ENCODE assay signal across 7 cellular contexts in the genomic region with DNA sequence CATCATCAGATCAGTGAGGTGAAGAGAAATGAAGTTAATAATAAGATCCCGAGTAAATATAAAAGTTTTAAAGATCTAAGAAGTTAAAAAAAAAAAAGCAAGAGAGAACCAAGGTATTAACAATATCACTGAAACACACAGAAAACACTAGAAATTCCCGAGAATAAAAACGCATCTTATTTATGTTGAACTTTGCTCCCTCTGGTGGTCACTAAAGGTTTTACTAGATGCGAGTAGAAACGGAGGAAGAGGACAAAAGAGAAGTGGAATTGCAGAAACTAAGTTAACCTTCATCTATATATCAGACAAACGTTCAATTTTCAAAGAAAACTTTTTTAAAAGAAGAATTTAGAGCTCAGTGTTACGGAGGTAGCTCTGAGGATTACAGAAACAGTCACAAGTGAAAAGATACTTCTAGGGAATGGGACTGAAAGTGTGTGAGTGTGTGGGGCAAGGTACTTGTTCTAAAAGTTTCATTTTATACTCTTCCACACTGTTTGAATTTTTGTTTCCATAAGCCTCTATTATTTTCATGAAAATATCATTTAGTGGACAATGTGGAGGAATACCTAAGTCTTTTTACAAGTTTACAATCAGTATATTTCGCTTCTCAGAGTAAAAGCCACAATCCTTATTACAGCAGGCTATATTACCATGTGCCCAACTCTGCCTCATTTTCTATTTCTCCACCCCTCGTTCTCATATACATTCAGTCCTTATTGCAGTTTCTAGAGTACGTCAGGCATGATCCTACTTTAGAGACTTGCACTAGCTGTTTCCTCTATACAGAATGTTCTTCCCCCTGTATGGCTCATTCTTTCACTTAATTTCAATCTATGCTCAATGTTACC.
A peak's percentile ranks its signal among the peaks of the same experiment; 100 is the strongest.
DNase-seq lines count a peak whose midpoint lies in the region; ATAC-seq and TF ChIP-seq lines count a peak whose summit lies in the region.

No MANE protein-coding gene starts in this region.

- H3K79me2 ChIP-seq in OCI-LY3 (ENCODE audit: low read length) = no peaks in the 10 kb centered on the region

- H2AFZ ChIP-seq in OCI-LY3 (ENCODE audit: low read depth, low read length) = no peak overlapping the region

- no peak overlapping the region for H3K27ac ChIP-seq in OCI-LY3 (ENCODE audit: low read length)

- DNase-seq in DMS153 treated with DMSO at 0.1 percent for 48 hours (lab: John Stamatoyannopoulos, UW; ENCODE audit: unreplicated experiment) (peak; percentile 33), choroid plexus epithelial cell (ENCODE audit: low read depth) (peak; percentile 83), medulla oblongata (ENCODE audit: extremely low spot score) (peak; percentile 84)
- no peak for DNase-seq in activated CD4-positive, CD25-positive, alpha-beta regulatory T cell (lab: John Stamatoyannopoulos, UW)

- H4K20me1 ChIP-seq in OCI-LY3 (ENCODE audit: insufficient read depth, low read length) = peaks cover 9% of the 10 kb centered on the region; the same call in 1 of the 2 replicates

- no peak overlapping the region for H3K9ac ChIP-seq in OCI-LY3 (ENCODE audit: low read length)

- H3K27me3 ChIP-seq in OCI-LY3 (ENCODE audit: low read depth, low read length) = no peaks in the 10 kb centered on the region

- H3K4me1 ChIP-seq in OCI-LY3 (ENCODE audit: low read length) = peaks cover 4% of the 10 kb centered on the region; the same call in 1 of the 2 replicates

- no peaks in the 10 kb centered on the region for H3K9me3 ChIP-seq in OCI-LY3 (ENCODE audit: insufficient read depth, low read length)

- ATAC-seq in HG02885 (IDR thresholded peaks at IDR 0.05; ENCODE audit: poor library complexity, unreplicated experiment) (peak; percentile 45), HG02852 (IDR thresholded peaks at IDR 0.05; ENCODE audit: unreplicated experiment) (no peak)

- H3K4me3 ChIP-seq in OCI-LY3 (ENCODE audit: low read length) = 0 out of 2 replicates have a peak overlapping the region, but pooled peaks have one; percentile 16
- H3K4me3 ChIP-seq in choroid plexus epithelial cell (ENCODE audit: low read depth, low read length) = no peak overlapping the region

- H3K36me3 ChIP-seq in OCI-LY3 (replicated peaks; ENCODE audit: low read depth, low read length) = peaks cover 32% of the 10 kb centered on the region

- TF ChIP-seq CTCF in OCI-LY3 (IDR thresholded peaks at IDR 0.05; ENCODE audit: low read depth, low read length) = peak; percentile 93
- peak; percentile 63 for TF ChIP-seq CTCF in choroid plexus epithelial cell (conservative IDR thresholded peaks at IDR 0.05; ENCODE audit: low read depth, low read length)

- H3K4me2 ChIP-seq in OCI-LY3 (ENCODE audit: low read length) = peak overlapping the region; percentile 53

Comparison
In these comparisons a context has a peak if more than half of its experiments do, and no peak if none do; other contexts are left out.
1. DNase-seq: peak in DMS153 treated with DMSO at 0.1 percent for 48 hours (single experiment), choroid plexus epithelial cell (single experiment) and medulla oblongata (single experiment); none in activated CD4-positive, CD25-positive, alpha-beta regulatory T cell (0 of 4).